18 cellular contexts compared by ENCODE assay signal in genomic region chr21:14573244-14573643, GRCh38.
"Had no signal": no experiment of that assay in that cellular context is flagged by ENCODE, and none has a peak within 500 bp of the region (broad histone marks: within the 10 kb centered on the region; RNA-seq: fewer than 3 reads in every experiment).

No MANE protein-coding gene starts in this region.

- H3K4me3 Mint-ChIP-seq: dendritic cell treated with granulocyte-macrophage colony-stimulating factor and Interleukin-4, amounts not matched to agents 40 ng/mL and 50 ng/mL, for 4 days; nephron progenitor cell; stimulated activated naive B cell treated with anti-CD40 and anti-IgM and Interleukin-4, amounts not matched to agents 10 μg/mL and 1 μg/mL and 100 μg/mL, for 72 hours had no signal

- ATAC-seq: esophagus mucosa; gastrocnemius medialis; left lung; sciatic nerve; stimulated activated naive B cell treated with anti-CD40 and anti-IgM and Interleukin-4, amounts not matched to agents 10 μg/mL and 1 μg/mL and 100 μg/mL, for 72 hours had no signal

- DNase-seq: activated CD4-positive, CD25-positive, alpha-beta regulatory T cell; activated naive CD4-positive, alpha-beta T cell treated with Interleukin-2 at 50 U/mL for 16 hours; amygdala; effector CD8-positive, alpha-beta T cell; gastrocnemius medialis; head of caudate nucleus; left lung; nephron progenitor cell; nucleus accumbens; stimulated activated CD4-positive, alpha-beta T cell treated with anti-CD3 and anti-CD28 coated beads, Interleukin-4, amount 100 ng/mL, for 1 hour; stimulated activated naive B cell treated with anti-CD40 and anti-IgM and Interleukin-4, amounts not matched to agents 10 μg/mL and 1 μg/mL and 100 μg/mL, for 72 hours; substantia nigra; T-helper 1 cell; T1000; tibial artery had no signal

- H3K4me1 Mint-ChIP-seq: nephron progenitor cell had no signal

- H3K27ac Mint-ChIP-seq: dendritic cell treated with granulocyte-macrophage colony-stimulating factor and Interleukin-4, amounts not matched to agents 40 ng/mL and 50 ng/mL, for 4 days; nephron progenitor cell; stimulated activated naive B cell treated with anti-CD40 and anti-IgM and Interleukin-4, amounts not matched to agents 10 μg/mL and 1 μg/mL and 100 μg/mL, for 72 hours had no signal

- H3K27me3 Mint-ChIP-seq: dendritic cell treated with granulocyte-macrophage colony-stimulating factor and Interleukin-4, amounts not matched to agents 40 ng/mL and 50 ng/mL, for 4 days; stimulated activated naive B cell treated with anti-CD40 and anti-IgM and Interleukin-4, amounts not matched to agents 10 μg/mL and 1 μg/mL and 100 μg/mL, for 72 hours had no signal

- H3K9me3 Mint-ChIP-seq: dendritic cell treated with granulocyte-macrophage colony-stimulating factor and Interleukin-4, amounts not matched to agents 40 ng/mL and 50 ng/mL, for 4 days; nephron progenitor cell had no signal
